In genomic region chr9:127982912-127983311, GRCh38 we compare ENCODE assay signal across 1 cellular context.
TF ChIP-seq lines count a peak whose summit lies in the region.

No MANE protein-coding gene starts in this region.

TF ChIP-seq in A549, 52 proteins besides CTCF, POLR2A, EP300 and RAD21:
- no peak for TF ChIP-seq HOXA7 (CRISPR knock-in tag; IDR thresholded peaks at IDR 0.05)
- TF ChIP-seq RNF2 (IDR thresholded peaks at IDR 0.05; ENCODE audit: borderline replicate concordance, low read depth) = no peak
- TF ChIP-seq HEYL (CRISPR knock-in tag; IDR thresholded peaks at IDR 0.05) = no peak
- TF ChIP-seq CHD2 (IDR thresholded peaks at IDR 0.05; ENCODE audit: low read length, partially characterized antibody) = no peak
- TF ChIP-seq MYC (IDR thresholded peaks at IDR 0.05; ENCODE audit: borderline replicate concordance, low read length) = no peak
- no peak for TF ChIP-seq PBX3 (IDR thresholded peaks at IDR 0.05)
- TF ChIP-seq BCL3 (IDR thresholded peaks at IDR 0.05) = no peak
- no peak for TF ChIP-seq CBX2 (IDR thresholded peaks at IDR 0.05; ENCODE audit: borderline replicate concordance, low read depth)
- no peak for TF ChIP-seq FOSL2 (IDR thresholded peaks at IDR 0.05)
- TF ChIP-seq FOSL2 (CRISPR knock-in tag; IDR thresholded peaks at IDR 0.05) = no peak
- no peak for TF ChIP-seq E2F6 (IDR thresholded peaks at IDR 0.05; ENCODE audit: borderline replicate concordance, low read depth)
- TF ChIP-seq HDAC2 (IDR thresholded peaks at IDR 0.05) = no peak
- TF ChIP-seq KDM5A (IDR thresholded peaks at IDR 0.05) = no peak
- no peak for TF ChIP-seq GATA3 (IDR thresholded peaks at IDR 0.05; ENCODE audit: borderline replicate concordance)
- no peak for TF ChIP-seq JUNB (IDR thresholded peaks at IDR 0.05)
- no peak for TF ChIP-seq FOSB (CRISPR knock-in tag; IDR thresholded peaks at IDR 0.05)
- TF ChIP-seq ZNF302 (CRISPR knock-in tag; IDR thresholded peaks at IDR 0.05) = no peak
- TF ChIP-seq HOXB5 (CRISPR knock-in tag; IDR thresholded peaks at IDR 0.05) = no peak
- TF ChIP-seq JUN (IDR thresholded peaks at IDR 0.05) = no peak
- TF ChIP-seq ZFP36 (IDR thresholded peaks at IDR 0.05; ENCODE audit: borderline replicate concordance, partially characterized antibody) = no peak
TF ChIP-seq in A549: peak in this region for 0.
